ENCODE assay signal across 21 cellular contexts in genomic region chr1:229456016-229456415, GRCh38. TPM values are rescaled to one million over a fixed set of nuclear protein-coding genes. Genes with fewer than 3 reads are reported as not detected.
DNase-seq lines count a peak whose midpoint lies in the region; ATAC-seq and TF ChIP-seq lines count a peak whose summit lies in the region.
"Had no signal": no experiment of that assay in that cellular context is flagged by ENCODE, and none has a peak within 500 bp of the region (broad histone marks: within the 10 kb centered on the region; RNA-seq: fewer than 3 reads in every experiment).

No MANE protein-coding gene starts in this region.

- no peak for ATAC-seq in GM19463 (IDR thresholded peaks at IDR 0.05; ENCODE audit: unreplicated experiment)
- ATAC-seq in HG03439 (IDR thresholded peaks at IDR 0.05; ENCODE audit: unreplicated experiment), result no peak
- ATAC-seq: HCT116 had no signal

- POLR2A ChIA-PET in HEK293 (lab: Yijun Ruan, JAX), result no interaction called here

- no peak overlapping the region for H3K27ac ChIP-seq in HEK293 (ENCODE audit: extremely low read depth, low read depth, low read length)
- H3K27ac ChIP-seq: C4-2B, RWPE1 had no signal

- peak; percentile 19 for DNase-seq in Daoy (ENCODE audit: low read depth)
- DNase-seq in SW480 (ENCODE audit: low spot score), result peak; percentile 13
- DNase-seq in fibroblast of mammary gland (ENCODE audit: low read depth), result peak; percentile 57
- no peak for DNase-seq in medulla oblongata (ENCODE audit: extremely low spot score)
- DNase-seq in T-helper 2 cell, result no peak
- DNase-seq: DMS 273 treated with DMSO at 0.1 percent for 48 hours, EL, KBM-7, NCI-H1092 treated with DMSO at 0.1 percent for 48 hours, NCI-H1694 treated with DMSO at 0.1 percent for 48 hours, NCI-H2107, NCI-H226, NCI-H526 treated with DMSO at 0.1 percent for 48 hours, OCI-M1 had no signal

- CTCF ChIA-PET in HEK293 (lab: Yijun Ruan, JAX), result interaction anchor here (0.7 kb wide), 1 partner anchor 792 kb away, joined by 4 read pairs; no protein-coding TSS in a partner anchor

- H3K4me3 ChIP-seq in HEK293 (ENCODE audit: low read depth, low read length) (no peak overlapping the region), fibroblast of mammary gland (ENCODE audit: control insufficient read depth, low read depth, low read length) (no peak overlapping the region)

- H3K36me3 ChIP-seq in HEK293 (ENCODE audit: control insufficient read depth in 2 of 2, insufficient read depth in 1 of 2, low read length in 2 of 2), result peaks cover 70 to 86% of the 10 kb centered on the region in 2 experiments

- H3K4me1 ChIP-seq in HEK293 (ENCODE audit: control insufficient read depth, insufficient read depth, low read length), result no peaks in the 10 kb centered on the region

- TF ChIP-seq CTCF in HEK293 (tag by site-specific recombination; IDR thresholded peaks at IDR 0.05), result no peak
- no peak for TF ChIP-seq CTCF in fibroblast of mammary gland (conservative IDR thresholded peaks at IDR 0.05; ENCODE audit: control insufficient read depth, insufficient read depth, low read depth, low read length)

- H3K9me3 ChIP-seq in HEK293 (ENCODE audit: control insufficient read depth, insufficient read depth, low read depth, low read length), result no peaks in the 10 kb centered on the region

TF ChIP-seq in HEK293, 187 proteins besides CTCF, POLR2A, EP300 and RAD21:
- TF ChIP-seq PRDM1 (tag by site-specific recombination; IDR thresholded peaks at IDR 0.05), result 0 out of 2 replicates have a peak, but pooled peaks have one; percentile 22
- no peak for TF ChIP-seq GLIS1 (tag by site-specific recombination; IDR thresholded peaks at IDR 0.05)
- no peak for TF ChIP-seq MEIS1 (CRISPR knock-in tag; IDR thresholded peaks at IDR 0.05; ENCODE audit: borderline replicate concordance)
- TF ChIP-seq ZNF24 (tag by site-specific recombination; IDR thresholded peaks at IDR 0.05), result no peak

RNA-seq across cellular contexts. Expression of gene ACTA1, which starts 22.1 kb away (rescaled TPM):
- not detected in 2 replicates for total RNA-seq in Daoy (2014; rRNA removed; shearing (Covaris generic))
- total RNA-seq: A673 had no signal

RNA-seq across cellular contexts. Expression of gene NUP133, which starts 52.1 kb away (rescaled TPM):
- 55.8 and 57.0 TPM in 2 replicates for total RNA-seq in Daoy (2014; rRNA removed; shearing (Covaris generic))

Comparison
In these comparisons a context has a peak if more than half of its experiments do, and no peak if none do; other contexts are left out.
1. DNase-seq: peak in Daoy (single experiment), SW480 (single experiment) and fibroblast of mammary gland (single experiment); none in medulla oblongata (single experiment) and T-helper 2 cell (0 of 5).